7 cellular contexts compared by ENCODE assay signal in genomic region chr22:37051629-37052385, GRCh38. TPM values are rescaled to one million over a fixed set of nuclear protein-coding genes. Genes with fewer than 3 reads are reported as not detected.
DNase-seq lines count a peak whose midpoint lies in the region; ATAC-seq and TF ChIP-seq lines count a peak whose summit lies in the region.

KCTD17 (plus strand) TSS chr22:37051742; CDS start chr22:37051761, 19 bp downstream.

- peak; percentile 66 for ATAC-seq in HG03108 (IDR thresholded peaks at IDR 0.05; ENCODE audit: unreplicated experiment)
- peak; percentile 99 for ATAC-seq in activated T-helper 17 cell treated with anti-CD3 and anti-CD28 coated beads, Interleukin-2, amount 50 U/mL, for 72 hours (replicated peaks)
- ATAC-seq in natural killer cell treated with Interleukin-12 subunit alpha and Interleukin-12 subunit beta and Interleukin-15 and Interleukin-18, amount 100 ng/mL, for 72 hours, result peak; percentile 99

- DNase-seq in GM13977 (ENCODE audit: low spot score) (peak; percentile 98), RKO (ENCODE audit: low spot score) (peak; percentile 73), fibroblast of pulmonary artery (ENCODE audit: low read depth) (peak; percentile 69)
- DNase-seq in natural killer cell treated with Interleukin-12 subunit alpha and Interleukin-12 subunit beta and Interleukin-15 and Interleukin-18, amount 100 ng/mL, for 72 hours (ENCODE audit: low spot score), result peak; percentile 87
- DNase-seq in stimulated activated naive CD4-positive, alpha-beta T cell (lab: John Stamatoyannopoulos, UW), result peak; percentile 34 to 66 (median 54)

- in situ Hi-C loops in GM13977 (cut with MboI; ENCODE audit: low pct_unique_long_range_greater_than_20kb, low sequenced_read_pairs, unreplicated experiment), result no loop called here

- TF ChIP-seq CTCF in GM13977 (IDR thresholded peaks at IDR 0.05; ENCODE audit: extremely low read depth, insufficient read depth, missing control alignments), result no peak
- TF ChIP-seq CTCF in fibroblast of pulmonary artery (IDR thresholded peaks at IDR 0.05; ENCODE audit: low read length, missing control alignments), result no peak

- H3K4me3 ChIP-seq in fibroblast of pulmonary artery (replicated peaks; ENCODE audit: low read depth, low read length), result peak within 1 kb of the TSS; percentile 60

- H3K27ac Mint-ChIP-seq in activated T-helper 17 cell treated with anti-CD3 and anti-CD28 coated beads, Interleukin-2, amount 50 U/mL, for 72 hours, result peak within 1 kb of the TSS; percentile 44
- H3K27ac Mint-ChIP-seq in natural killer cell treated with Interleukin-12 subunit alpha and Interleukin-12 subunit beta and Interleukin-15 and Interleukin-18, amount 100 ng/mL, for 72 hours, result peak within 1 kb of the TSS in 1 of 2 donors; percentile 74

- H3K36me3 Mint-ChIP-seq in activated T-helper 17 cell treated with anti-CD3 and anti-CD28 coated beads, Interleukin-2, amount 50 U/mL, for 72 hours (ENCODE audit: low read depth), result peaks cover 28% of the 10 kb centered on the region
- no peaks in the 10 kb centered on the region for H3K36me3 Mint-ChIP-seq in natural killer cell treated with Interleukin-12 subunit alpha and Interleukin-12 subunit beta and Interleukin-15 and Interleukin-18, amount 100 ng/mL, for 72 hours

- H3K27me3 Mint-ChIP-seq in activated T-helper 17 cell treated with anti-CD3 and anti-CD28 coated beads, Interleukin-2, amount 50 U/mL, for 72 hours, result no peaks in the 10 kb centered on the region
- no peaks in the 10 kb centered on the region for H3K27me3 Mint-ChIP-seq in natural killer cell treated with Interleukin-12 subunit alpha and Interleukin-12 subunit beta and Interleukin-15 and Interleukin-18, amount 100 ng/mL, for 72 hours

- peak within 1 kb of the TSS; percentile 74 for H3K4me3 Mint-ChIP-seq in activated T-helper 17 cell treated with anti-CD3 and anti-CD28 coated beads, Interleukin-2, amount 50 U/mL, for 72 hours
- peak within 1 kb of the TSS; percentile 85 for H3K4me3 Mint-ChIP-seq in natural killer cell treated with Interleukin-12 subunit alpha and Interleukin-12 subunit beta and Interleukin-15 and Interleukin-18, amount 100 ng/mL, for 72 hours

- no peaks in the 10 kb centered on the region for H3K4me1 Mint-ChIP-seq in activated T-helper 17 cell treated with anti-CD3 and anti-CD28 coated beads, Interleukin-2, amount 50 U/mL, for 72 hours
- peaks cover 5 to 11% of the 10 kb centered on the region in 2 donors for H3K4me1 Mint-ChIP-seq in natural killer cell treated with Interleukin-12 subunit alpha and Interleukin-12 subunit beta and Interleukin-15 and Interleukin-18, amount 100 ng/mL, for 72 hours (ENCODE audit: low read depth in 2 of 2)

- no peaks in the 10 kb centered on the region for H3K9me3 Mint-ChIP-seq in activated T-helper 17 cell treated with anti-CD3 and anti-CD28 coated beads, Interleukin-2, amount 50 U/mL, for 72 hours
- H3K9me3 Mint-ChIP-seq in natural killer cell treated with Interleukin-12 subunit alpha and Interleukin-12 subunit beta and Interleukin-15 and Interleukin-18, amount 100 ng/mL, for 72 hours, result no peaks in the 10 kb centered on the region

RNA-seq across cellular contexts. Expression of gene KCTD17, which starts in this region (rescaled TPM):
- 10 to 100 TPM; 39.4 to 41.9 TPM for total RNA-seq in activated T-helper 17 cell treated with anti-CD3 and anti-CD28 coated beads, Interleukin-2, amount 50 U/mL, for 72 hours
- total RNA-seq in natural killer cell treated with Interleukin-12 subunit alpha and Interleukin-12 subunit beta and Interleukin-15 and Interleukin-18, amount 100 ng/mL, for 72 hours, result 10 to 100 TPM; 30.5 to 43.8 TPM

Comparison
In these comparisons a context has a peak if more than half of its experiments do, and no peak if none do; other contexts are left out.
1. Peak in every context shown above with its lines: DNase-seq, ATAC-seq and H3K4me3 ChIP-seq.